In the genomic region with DNA sequence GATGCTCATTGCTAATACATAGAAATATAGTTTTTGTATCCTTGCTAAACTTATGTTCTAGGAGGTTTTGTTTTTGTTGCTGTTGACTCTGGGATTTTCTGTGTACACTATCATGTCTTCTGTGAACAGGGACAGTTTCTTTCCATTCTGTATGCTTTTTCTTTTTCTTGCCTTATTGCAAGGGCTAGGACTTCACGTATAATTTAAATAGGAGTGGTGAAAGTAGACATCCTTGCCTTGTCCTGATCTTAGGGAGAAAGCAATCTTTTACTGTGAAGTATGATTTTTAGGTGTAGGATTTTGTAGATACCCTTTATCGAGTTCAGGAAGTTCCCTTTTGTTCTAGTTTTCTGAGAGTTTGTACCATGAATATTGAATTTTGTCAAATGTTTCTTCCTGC, we compare ENCODE assay signal across 18 cellular contexts. TPM values are rescaled to one million over a fixed set of nuclear protein-coding genes. Genes with fewer than 3 reads are reported as not detected.
DNase-seq lines count a peak whose midpoint lies in the region; ATAC-seq, FAIRE-seq and TF ChIP-seq lines count a peak whose summit lies in the region.
"Had no signal": no experiment of that assay in that cellular context is flagged by ENCODE, and none has a peak within 500 bp of the region (broad histone marks: within the 10 kb centered on the region; RNA-seq: fewer than 3 reads in every experiment).

No MANE protein-coding gene starts in this region.

- H3K27ac ChIP-seq in CD4-positive, CD25-positive, alpha-beta regulatory T cell (ENCODE audit: insufficient read depth, low read length, poor library complexity, severe bottlenecking) = no peak overlapping the region
- no peak overlapping the region for H3K27ac ChIP-seq in K562 (ENCODE audit: extremely low read depth, low read depth, low read length)

- ATAC-seq in CD4-positive, CD25-positive, alpha-beta regulatory T cell (ENCODE audit: low read depth in 2 of 2) = no peak
- no peak for ATAC-seq in K562
- no peak for ATAC-seq in naive thymus-derived CD8-positive, alpha-beta T cell
- ATAC-seq in GM21717 (IDR thresholded peaks at IDR 0.05; ENCODE audit: unreplicated experiment) = no peak
- ATAC-seq in HG03442 (IDR thresholded peaks at IDR 0.05; ENCODE audit: unreplicated experiment) = no peak
- ATAC-seq in GM18505 (IDR thresholded peaks at IDR 0.05; ENCODE audit: unreplicated experiment) = no peak
- ATAC-seq: Right ventricle myocardium inferior had no signal

- no peak for TF ChIP-seq EP300 in K562 (IDR thresholded peaks at IDR 0.05; ENCODE audit: low read length)

- TF ChIP-seq CTCF in K562 (IDR thresholded peaks at IDR 0.05 in 2 of 3, conservative IDR thresholded peaks at IDR 0.05 in 1 of 3; ENCODE audit: insufficient read depth in 2 of 3, low read depth in 1 of 3, low read length in 3 of 3) = no peak

- H3K4me2 ChIP-seq in K562 (ENCODE audit: insufficient read depth, low read length) = no peak overlapping the region

- peak overlapping the region; percentile 49 to 98 (median 98) for H3K27ac Mint-ChIP-seq in CD4-positive, CD25-positive, alpha-beta regulatory T cell
- peak overlapping the region; percentile 97 for H3K27ac Mint-ChIP-seq in IgD-negative memory B cell
- peak overlapping the region in 9 of 10 donors; percentile 15 to 100 (median 99) for H3K27ac Mint-ChIP-seq in naive thymus-derived CD8-positive, alpha-beta T cell

- H3K4me3 Mint-ChIP-seq in CD4-positive, CD25-positive, alpha-beta regulatory T cell = peak overlapping the region in 3 of 4 donors; percentile 7 to 95 (median 30)
- peak overlapping the region in 1 of 4 donors; percentile 93 for H3K4me3 Mint-ChIP-seq in IgD-negative memory B cell
- H3K4me3 Mint-ChIP-seq in naive thymus-derived CD8-positive, alpha-beta T cell = peak overlapping the region in 3 of 10 donors; percentile 22 to 98 (median 36)

- no TSS peak for BruUV-seq in K562 (replicated peaks; lab: Mats Ljungman, UMichigan)

- H3K27me3 Mint-ChIP-seq in CD4-positive, CD25-positive, alpha-beta regulatory T cell = peaks cover 20% of the 10 kb centered on the region
- no peaks in the 10 kb centered on the region for H3K27me3 Mint-ChIP-seq in IgD-negative memory B cell
- H3K27me3 Mint-ChIP-seq in naive thymus-derived CD8-positive, alpha-beta T cell = no peaks in the 10 kb centered on the region

- TF ChIP-seq RAD21 in K562 (CRISPR knock-in tag; conservative IDR thresholded peaks at IDR 0.05 in 1 of 2, IDR thresholded peaks at IDR 0.05 in 1 of 2) = no peak

- H2AFZ ChIP-seq in K562 (ENCODE audit: low read depth, low read length) = no peak overlapping the region

- peaks cover 19 to 42% (median 33%) of the 10 kb centered on the region in 4 donors for H3K4me1 Mint-ChIP-seq in CD4-positive, CD25-positive, alpha-beta regulatory T cell
- H3K4me1 Mint-ChIP-seq in IgD-negative memory B cell = peaks cover 24 to 28% (median 26%) of the 10 kb centered on the region in 3 donors
- peaks cover 12 to 45% (median 37%) of the 10 kb centered on the region in 4 donors for H3K4me1 Mint-ChIP-seq in naive thymus-derived CD8-positive, alpha-beta T cell

- H3K9me3 Mint-ChIP-seq in CD4-positive, CD25-positive, alpha-beta regulatory T cell = peaks cover 0 to 2% (median 0%) of the 10 kb centered on the region in 7 donors
- H3K9me3 Mint-ChIP-seq in IgD-negative memory B cell = peaks cover 0 to 3% (median 2%) of the 10 kb centered on the region in 3 donors
- no peaks in the 10 kb centered on the region for H3K9me3 Mint-ChIP-seq in naive thymus-derived CD8-positive, alpha-beta T cell

- in situ Hi-C loops in K562 (cut with MboI) = no loop called here

- CTCF ChIA-PET in K562 (lab: Yijun Ruan, JAX; ENCODE audit: low intra/inter-chr PET ratio) = no interaction called here

- intact Hi-C loops in K562 (cut with micrococcal nuclease) = loop anchor here (5.0 kb wide), 1 partner anchor 54 kb away; no protein-coding TSS in a partner anchor

- WGBS in K562 (ENCODE audit: insufficient coverage, low coverage, missing lambda C conversion rate) = 93% methylated on average over 2 of the region's 2 CpGs

- H3K36me3 ChIP-seq in CD4-positive, CD25-positive, alpha-beta regulatory T cell (ENCODE audit: control insufficient read depth, insufficient read depth, low read length) = peaks cover 11% of the 10 kb centered on the region
- peaks cover 21% of the 10 kb centered on the region; the same call in 2 of the 3 replicates for H3K36me3 ChIP-seq in K562 (ENCODE audit: control insufficient read depth, insufficient read depth, low read length)

- no peak overlapping the region for H3K9ac ChIP-seq in K562 (ENCODE audit: insufficient read depth in 1 of 2, low read depth in 2 of 2, low read length in 2 of 2)

- peaks cover 21% of the 10 kb centered on the region for H3K79me2 ChIP-seq in K562 (ENCODE audit: control insufficient read depth, insufficient read depth, low read length)

- H3K4me1 ChIP-seq in CD4-positive, CD25-positive, alpha-beta regulatory T cell (ENCODE audit: control insufficient read depth, insufficient read depth, low read length, poor library complexity, severe bottlenecking) = peaks cover 33% of the 10 kb centered on the region
- peaks cover 5 to 8% of the 10 kb centered on the region in 2 experiments; a peak in 2 of 5 replicates for H3K4me1 ChIP-seq in K562 (replicated peaks in 1 of 2; ENCODE audit: control insufficient read depth in 2 of 2, insufficient read depth in 2 of 2, low read length in 2 of 2)
- H3K4me1 ChIP-seq: BE2C had no signal

- H3K36me3 Mint-ChIP-seq in CD4-positive, CD25-positive, alpha-beta regulatory T cell = peaks cover 18% of the 10 kb centered on the region
- peaks cover 1% of the 10 kb centered on the region for H3K36me3 Mint-ChIP-seq in IgD-negative memory B cell
- H3K36me3 Mint-ChIP-seq in naive thymus-derived CD8-positive, alpha-beta T cell = peaks cover 0 to 23% (median 4%) of the 10 kb centered on the region in 3 donors

- DNase-seq in CD4-positive, CD25-positive, alpha-beta regulatory T cell = no peak
- no peak for DNase-seq in K562 (ENCODE audit: extremely low read depth in 1 of 4, low spot score in 3 of 4)
- DNase-seq in naive thymus-derived CD8-positive, alpha-beta T cell = no peak
- DNase-seq in NCI-H1694 treated with DMSO at 0.1 percent for 48 hours (lab: John Stamatoyannopoulos, UW) = no peak
- DNase-seq: BE2C, Karpas-422, MM.1S, NCI-H1092, NCI-H1436 treated with DMSO at 0.1 percent for 48 hours, NCI-H2081 had no signal

- H3K27me3 ChIP-seq in CD4-positive, CD25-positive, alpha-beta regulatory T cell (ENCODE audit: control insufficient read depth, insufficient read depth, low read length) = peaks cover 2% of the 10 kb centered on the region
- H3K27me3 ChIP-seq in K562 (ENCODE audit: control insufficient read depth in 2 of 2, insufficient read depth in 2 of 2, low read length in 2 of 2) = no peaks in the 10 kb centered on the region
- H3K27me3 ChIP-seq: BE2C had no signal

- no peak for TF ChIP-seq POLR2A in K562 (conservative IDR thresholded peaks at IDR 0.05)
- no peak for TF ChIP-seq POLR2A in GM18505 (IDR thresholded peaks at IDR 0.05; ENCODE audit: borderline replicate concordance, extremely low read depth, insufficient read depth, insufficient read length)

- POLR2A ChIA-PET in K562 (lab: Yijun Ruan, JAX) = no interaction called here
- POLR2A ChIA-PET in naive thymus-derived CD8-positive, alpha-beta T cell (lab: Charles Lee) = interaction anchor here (1.2 kb wide), 1 partner anchor 50 kb away, joined by 3 read pairs; the partner anchor contains the start of gene MLH3

- no peak overlapping the region for H3K4me3 ChIP-seq in CD4-positive, CD25-positive, alpha-beta regulatory T cell (ENCODE audit: low read depth, low read length)
- H3K4me3 ChIP-seq in K562 = no peak overlapping the region

- no peaks in the 10 kb centered on the region for H4K20me1 ChIP-seq in K562 (replicated peaks; ENCODE audit: control insufficient read depth, insufficient read depth, low read length)

- H3K9me3 ChIP-seq in CD4-positive, CD25-positive, alpha-beta regulatory T cell (ENCODE audit: control insufficient read depth in 2 of 2, low read length in 2 of 2) = no peaks in the 10 kb centered on the region
- H3K9me3 ChIP-seq in K562 (replicated peaks; ENCODE audit: control insufficient read depth, insufficient read depth, low read depth, low read length) = no peaks in the 10 kb centered on the region; the same call in 1 of the 2 replicates
- H3K9me3 ChIP-seq: BE2C had no signal

- H3K9me1 ChIP-seq in K562 (ENCODE audit: control insufficient read depth, insufficient read depth, low read length) = no peaks in the 10 kb centered on the region

- FAIRE-seq in K562 (lab: Jason Lieb, UNC) = no peak
- FAIRE-seq: D721Med, GM12892, RCC 7860 had no signal

RNA-seq across cellular contexts. Expression of gene EIF2B2, which starts 1.5 kb away (rescaled TPM):
- 24.2 TPM for total RNA-seq in CD4-positive, CD25-positive, alpha-beta regulatory T cell
- polyA plus RNA-seq in CD4-positive, CD25-positive, alpha-beta regulatory T cell = 10 to 100 TPM; 39.9 to 61.6 (median 49.8) TPM
- polyA plus RNA-seq in IgD-negative memory B cell = 29.2 TPM
- 38.8 and 45.9 TPM in 2 replicates for total RNA-seq in K562 (2011; cell fraction: chromatin; rRNA removed; ENCODE audit: low replicate concordance)
- 28.3 and 32.6 TPM in 2 replicates for total RNA-seq in K562 (2011; cell fraction: nucleolus; rRNA removed)
- total RNA-seq in K562 (2011; cell fraction: nucleoplasm; rRNA removed) = 30.9 and 46.0 TPM in 2 replicates
- 53.3 and 65.7 TPM in 2 replicates for total RNA-seq in K562 (2014; rRNA removed)
- total RNA-seq in K562 (2014; rRNA removed; fragmentation: Illumina TruSeq; extraction: Trizol) = 29.1 and 29.3 TPM in 2 replicates
- 28.3 and 31.8 TPM in 2 replicates for total RNA-seq in K562 (2015; rRNA removed; fragmentation: Illumina TruSeq; extraction: Trizol)
- total RNA-seq in K562 (2021) = 38.9 and 39.5 TPM in 2 replicates
- 94.1 and 95.6 TPM in 2 replicates for polyA plus RNA-seq in K562 (2011; rRNA removed)
- polyA plus RNA-seq in K562 (2011; cell fraction: cytosol; rRNA removed) = 76.7 and 80.9 TPM in 2 replicates
- polyA plus RNA-seq in K562 (2011; cell fraction: nucleus; rRNA removed) = 48.0 and 48.4 TPM in 2 replicates
- polyA plus RNA-seq in K562 (2012) = 43.7 and 47.1 TPM in 2 replicates
- polyA plus RNA-seq in K562 (2014; fragmentation: Illumina TruSeq; extraction: Trizol) = 52.4 and 55.6 TPM in 2 replicates
- polyA plus RNA-seq in K562 (2014; fragmentation: Nextera tagmentation; extraction: Ambion mirVana) = 10 to 100 TPM; 10.6 to 16.1 TPM
- polyA plus RNA-seq in K562 (2014; rRNA removed) = 58.7 and 68.3 TPM in 2 replicates
- polyA minus RNA-seq in K562 (2011; rRNA and poly(A)+ RNA removed) = 50.6 and 57.5 TPM in 2 replicates
- polyA minus RNA-seq in K562 (2011; cell fraction: cytosol; rRNA and poly(A)+ RNA removed) = 29.7 and 30.0 TPM in 2 replicates
- 13.5 and 25.0 TPM in 2 replicates for polyA minus RNA-seq in K562 (2011; cell fraction: nucleus; rRNA and poly(A)+ RNA removed)
- total RNA-seq in naive thymus-derived CD8-positive, alpha-beta T cell = 10 to 100 TPM; 28.7 to 36.7 TPM
- polyA plus RNA-seq in naive thymus-derived CD8-positive, alpha-beta T cell = 10 to 100 TPM; 14.1 to 26.7 (median 17.5) TPM

RNA-seq across cellular contexts. Expression of gene PGF, which starts 45.9 kb away (rescaled TPM):
- not detected for total RNA-seq in CD4-positive, CD25-positive, alpha-beta regulatory T cell
- under 1 TPM in 1 of 4 donors, not detected in 3; 0.44 TPM for polyA plus RNA-seq in CD4-positive, CD25-positive, alpha-beta regulatory T cell
- polyA plus RNA-seq in IgD-negative memory B cell (not detected), K562 (2011; rRNA removed) (0.14 and 0.20 TPM in 2 replicates), K562 (2014; fragmentation: Illumina TruSeq; extraction: Trizol) (0.18 and 0.54 TPM in 2 replicates), K562 (2014; fragmentation: Nextera tagmentation; extraction: Ambion mirVana) (under 1 TPM; 0.04 to 0.07 TPM), K562 (2014; rRNA removed) (0.30 and 0.66 TPM in 2 replicates)
- total RNA-seq in K562 (2011; cell fraction: chromatin; rRNA removed; ENCODE audit: low replicate concordance) = 0.23 and 0.65 TPM in 2 replicates
- 0.79 and 1.2 TPM in 2 replicates for total RNA-seq in K562 (2011; cell fraction: nucleolus; rRNA removed)
- total RNA-seq in K562 (2011; cell fraction: nucleoplasm; rRNA removed) = 0.51 and 0.69 TPM in 2 replicates
- total RNA-seq in K562 (2014; rRNA removed) (0.18 and 0.90 TPM in 2 replicates), K562 (2014; rRNA removed; fragmentation: Illumina TruSeq; extraction: Trizol) (0.22 and 0.32 TPM in 2 replicates), K562 (2015; rRNA removed; fragmentation: Illumina TruSeq; extraction: Trizol) (0.11 and 0.34 TPM in 2 replicates), K562 (2021) (0.29 and 0.44 TPM in 2 replicates)
- polyA plus RNA-seq in K562 (2011; cell fraction: cytosol; rRNA removed) = 0.03 and 0.07 TPM in 2 replicates
- polyA plus RNA-seq in K562 (2011; cell fraction: nucleus; rRNA removed) = 0.06 and 0.31 TPM in 2 replicates
- 0.10 and 0.29 TPM in 2 replicates for polyA plus RNA-seq in K562 (2012)
- polyA minus RNA-seq in K562 (2011; rRNA and poly(A)+ RNA removed) = 0.06 and 0.14 TPM in 2 replicates
- not detected in 2 replicates for polyA minus RNA-seq in K562 (2011; cell fraction: cytosol; rRNA and poly(A)+ RNA removed)
- polyA minus RNA-seq in K562 (2011; cell fraction: nucleus; rRNA and poly(A)+ RNA removed) = 0.22 and 0.40 TPM in 2 replicates
- not detected for total RNA-seq in naive thymus-derived CD8-positive, alpha-beta T cell
- under 1 TPM in 1 of 3 donors, not detected in 2; 0.13 TPM for polyA plus RNA-seq in naive thymus-derived CD8-positive, alpha-beta T cell

RNA-seq across cellular contexts. Expression of gene MLH3, which starts 50.0 kb away (rescaled TPM):
- total RNA-seq in CD4-positive, CD25-positive, alpha-beta regulatory T cell = 18.9 TPM
- polyA plus RNA-seq in CD4-positive, CD25-positive, alpha-beta regulatory T cell = 10 to 100 TPM in 2 of 4 donors, 1 to 10 TPM in 2; 7.2 to 14.8 (median 10.9) TPM
- polyA plus RNA-seq in IgD-negative memory B cell (8.4 TPM), K562 (2011; rRNA removed) (8.7 and 11.9 TPM in 2 replicates), K562 (2014; fragmentation: Illumina TruSeq; extraction: Trizol) (8.6 TPM in 2 replicates), K562 (2014; fragmentation: Nextera tagmentation; extraction: Ambion mirVana) (10 to 100 TPM in 1 of 2 experiments, 1 to 10 TPM in 1; 6.8 to 10.7 TPM), K562 (2014; rRNA removed) (4.6 and 6.1 TPM in 2 replicates)
- total RNA-seq in K562 (2011; cell fraction: chromatin; rRNA removed; ENCODE audit: low replicate concordance) = 14.6 and 47.0 TPM in 2 replicates
- 8.0 and 12.2 TPM in 2 replicates for total RNA-seq in K562 (2011; cell fraction: nucleolus; rRNA removed)
- 14.7 and 15.5 TPM in 2 replicates for total RNA-seq in K562 (2011; cell fraction: nucleoplasm; rRNA removed)
- total RNA-seq in K562 (2014; rRNA removed) (5.9 and 8.0 TPM in 2 replicates), K562 (2014; rRNA removed; fragmentation: Illumina TruSeq; extraction: Trizol) (14.5 and 16.7 TPM in 2 replicates), K562 (2015; rRNA removed; fragmentation: Illumina TruSeq; extraction: Trizol) (14.5 and 15.3 TPM in 2 replicates), K562 (2021) (8.8 and 12.0 TPM in 2 replicates)
- 3.4 and 5.1 TPM in 2 replicates for polyA plus RNA-seq in K562 (2011; cell fraction: cytosol; rRNA removed)
- 13.2 and 15.3 TPM in 2 replicates for polyA plus RNA-seq in K562 (2011; cell fraction: nucleus; rRNA removed)
- 5.0 TPM in 2 replicates for polyA plus RNA-seq in K562 (2012)
- polyA minus RNA-seq in K562 (2011; rRNA and poly(A)+ RNA removed) = 60.6 and 67.0 TPM in 2 replicates
- polyA minus RNA-seq in K562 (2011; cell fraction: cytosol; rRNA and poly(A)+ RNA removed) = 5.5 and 11.5 TPM in 2 replicates
- 13.2 and 21.1 TPM in 2 replicates for polyA minus RNA-seq in K562 (2011; cell fraction: nucleus; rRNA and poly(A)+ RNA removed)
- total RNA-seq in naive thymus-derived CD8-positive, alpha-beta T cell = 10 to 100 TPM; 26.9 to 31.2 TPM
- polyA plus RNA-seq in naive thymus-derived CD8-positive, alpha-beta T cell = 10 to 100 TPM in 2 of 3 donors, 1 to 10 TPM in 1; 9.3 to 11.9 (median 10.8) TPM
